In genomic region chr7:156918642-156919041, GRCh38 we compare ENCODE assay signal across 19 cellular contexts. TPM values are rescaled to one million over a fixed set of nuclear protein-coding genes. Genes with fewer than 3 reads are reported as not detected.
DNase-seq lines count a peak whose midpoint lies in the region; ATAC-seq and TF ChIP-seq lines count a peak whose summit lies in the region.
"Had no signal": no experiment of that assay in that cellular context is flagged by ENCODE, and none has a peak within 500 bp of the region (broad histone marks: within the 10 kb centered on the region; RNA-seq: fewer than 3 reads in every experiment).

No MANE protein-coding gene starts in this region.

- no peak overlapping the region for H3K9ac ChIP-seq in smooth muscle cell (ENCODE audit: low read depth)
- H3K9ac ChIP-seq: BLaER1 had no signal

- no peaks in the 10 kb centered on the region for H3K79me2 ChIP-seq in smooth muscle cell (ENCODE audit: low read depth)

- H3K4me2 ChIP-seq in smooth muscle cell = no peak overlapping the region
- H3K4me2 ChIP-seq: BLaER1 had no signal

- no peaks in the 10 kb centered on the region for H3K9me3 ChIP-seq in smooth muscle cell (replicated peaks; ENCODE audit: low read depth)
- H3K9me3 ChIP-seq: mucosa of descending colon had no signal

- no peaks in the 10 kb centered on the region for H3K4me1 ChIP-seq in smooth muscle cell (ENCODE audit: low read depth)

- no peak for TF ChIP-seq CTCF in smooth muscle cell (IDR thresholded peaks at IDR 0.05; ENCODE audit: borderline replicate concordance, insufficient read depth, poor library complexity, severe bottlenecking)

- no peaks in the 10 kb centered on the region for H3K27me3 ChIP-seq in smooth muscle cell (ENCODE audit: low read depth)

- H3K36me3 ChIP-seq in smooth muscle cell (ENCODE audit: low read depth) = no peaks in the 10 kb centered on the region
- H3K36me3 ChIP-seq: BLaER1 had no signal

- no peaks in the 10 kb centered on the region for H3F3A ChIP-seq in smooth muscle cell (ENCODE audit: low read depth)

- peak; percentile 17 to 40 for ATAC-seq in activated CD4-positive, CD25-positive, alpha-beta regulatory T cell treated with anti-CD3 and anti-CD28 coated beads, Interleukin-2, amount 50 U/mL, for 24 hours
- ATAC-seq in GM19035 (IDR thresholded peaks at IDR 0.05; ENCODE audit: unreplicated experiment) (peak; percentile 45), HG02840 (IDR thresholded peaks at IDR 0.05; ENCODE audit: low FRiP score, unreplicated experiment) (peak; percentile 53), HG03457 (IDR thresholded peaks at IDR 0.05; ENCODE audit: unreplicated experiment) (peak; percentile 44)
- ATAC-seq: mucosa of descending colon, T-helper 17 cell had no signal

- H4K20me1 ChIP-seq in smooth muscle cell (ENCODE audit: low read depth) = no peaks in the 10 kb centered on the region

- H2AFZ ChIP-seq in smooth muscle cell (ENCODE audit: low read depth) = no peak overlapping the region

- 75% methylated on average over 1 of the region's 1 CpG for WGBS in smooth muscle cell (ENCODE audit: low lambda C conversion rate)

- no peak overlapping the region for H3K4me3 ChIP-seq in smooth muscle cell
- H3K4me3 ChIP-seq: BLaER1, mucosa of descending colon had no signal

- H3K27ac ChIP-seq in smooth muscle cell (ENCODE audit: low read depth) = no peak overlapping the region
- H3K27ac ChIP-seq: 22Rv1, BLaER1 had no signal

- DNase-seq in activated CD4-positive, CD25-positive, alpha-beta regulatory T cell treated with anti-CD3 and anti-CD28 coated beads, Interleukin-2, amount 50 U/mL, for 72 hours = no peak
- DNase-seq in CD1c-positive myeloid dendritic cell (ENCODE audit: extremely low spot score) (no peak), smooth muscle cell (lab: John Stamatoyannopoulos, UW; ENCODE audit: unreplicated experiment) (no peak), inferior parietal cortex (ENCODE audit: extremely low spot score) (no peak)
- DNase-seq: amniotic stem cell; GF-D8; hippocampal formation; mucosa of descending colon; NCI-H446; nucleus accumbens; Right ventricle myocardium superior; stimulated activated CD4-positive, alpha-beta T cell treated with anti-CD3 and anti-CD28 coated beads, Interleukin-4, amount 100 ng/mL, for 4 hours; T-helper 17 cell had no signal

RNA-seq across cellular contexts. Expression of gene LMBR1, which starts 25.7 kb away (rescaled TPM):
- 30.3 and 36.6 TPM in 2 replicates for total RNA-seq in smooth muscle cell
- polyA plus RNA-seq in smooth muscle cell = 9.7 and 13.0 TPM in 2 replicates

RNA-seq across cellular contexts. Expression of gene NOM1, which starts 30.9 kb away (rescaled TPM):
- 7.5 and 11.4 TPM in 2 replicates for total RNA-seq in smooth muscle cell
- polyA plus RNA-seq in smooth muscle cell = 9.5 and 9.7 TPM in 2 replicates
